ENCODE assay signal across 2 cellular contexts in the genomic region with DNA sequence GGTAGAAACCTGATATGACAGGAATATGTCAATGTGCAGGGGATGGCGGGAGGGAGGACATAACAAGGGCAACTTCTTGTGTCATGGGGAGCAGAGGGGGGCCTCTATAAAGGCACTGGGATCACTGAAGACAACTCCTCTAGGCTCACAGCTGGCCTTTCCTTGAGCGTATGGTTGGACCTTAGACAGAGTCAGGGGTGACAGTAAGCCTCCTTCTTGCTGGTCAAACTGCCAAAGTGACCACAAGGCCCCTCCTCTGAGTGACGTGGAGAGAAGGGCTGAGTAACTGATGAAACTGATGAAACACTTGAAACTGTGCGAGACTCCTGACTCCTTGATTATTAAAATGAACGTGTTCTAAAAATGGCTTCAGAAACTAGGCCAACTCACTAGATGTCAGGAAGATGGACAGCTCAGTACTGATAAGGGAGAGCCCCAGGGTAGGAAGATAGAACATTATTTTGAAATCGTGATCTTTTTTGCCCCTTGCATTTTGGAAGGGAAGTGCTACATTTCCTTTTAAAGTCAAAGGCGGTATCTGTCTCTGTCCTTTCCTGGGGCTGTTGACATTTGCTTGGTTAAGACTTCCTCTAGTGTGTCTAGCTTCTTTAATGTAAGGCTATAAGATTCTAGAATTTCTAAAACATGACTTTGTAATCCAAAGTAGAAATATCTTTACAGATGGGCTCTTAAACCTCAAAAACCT.
TF ChIP-seq lines count a peak whose summit lies in the region.

No MANE protein-coding gene starts in this region.

TF ChIP-seq in liver, 16 proteins besides CTCF, POLR2A, EP300 and RAD21:
- TF ChIP-seq NR2F2 (IDR thresholded peaks at IDR 0.05) (peak; percentile 70), EGR1 (IDR thresholded peaks at IDR 0.05; ENCODE audit: low read depth in 2 of 2) (no peak)
TF ChIP-seq in liver: peak in this region for 1.

TF ChIP-seq in HepG2, 621 proteins besides CTCF, POLR2A, EP300 and RAD21:
- TF ChIP-seq NCOR1 (IDR thresholded peaks at IDR 0.05; ENCODE audit: borderline replicate concordance, low read length) (no peak), CCAR2 (optimal IDR thresholded peaks at IDR 0.05; ENCODE audit: low read depth, low read length) (no peak)
- TF ChIP-seq, protein P1, sequence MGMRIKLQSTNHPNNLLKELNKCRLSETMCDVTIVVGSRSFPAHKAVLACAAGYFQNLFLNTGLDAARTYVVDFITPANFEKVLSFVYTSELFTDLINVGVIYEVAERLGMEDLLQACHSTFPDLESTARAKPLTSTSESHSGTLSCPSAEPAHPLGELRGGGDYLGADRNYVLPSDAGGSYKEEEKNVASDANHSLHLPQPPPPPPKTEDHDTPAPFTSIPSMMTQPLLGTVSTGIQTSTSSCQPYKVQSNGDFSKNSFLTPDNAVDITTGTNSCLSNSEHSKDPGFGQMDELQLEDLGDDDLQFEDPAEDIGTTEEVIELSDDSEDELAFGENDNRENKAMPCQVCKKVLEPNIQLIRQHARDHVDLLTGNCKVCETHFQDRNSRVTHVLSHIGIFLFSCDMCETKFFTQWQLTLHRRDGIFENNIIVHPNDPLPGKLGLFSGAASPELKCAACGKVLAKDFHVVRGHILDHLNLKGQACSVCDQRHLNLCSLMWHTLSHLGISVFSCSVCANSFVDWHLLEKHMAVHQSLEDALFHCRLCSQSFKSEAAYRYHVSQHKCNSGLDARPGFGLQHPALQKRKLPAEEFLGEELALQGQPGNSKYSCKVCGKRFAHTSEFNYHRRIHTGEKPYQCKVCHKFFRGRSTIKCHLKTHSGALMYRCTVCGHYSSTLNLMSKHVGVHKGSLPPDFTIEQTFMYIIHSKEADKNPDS (CRISPR knock-in tag; IDR thresholded peaks at IDR 0.05): no peak
